ENCODE assay signal across 8 cellular contexts in genomic region chr15:78540135-78540954, GRCh38. TPM values are rescaled to one million over a fixed set of nuclear protein-coding genes. Genes with fewer than 3 reads are reported as not detected.
DNase-seq lines count a peak whose midpoint lies in the region; ATAC-seq and TF ChIP-seq lines count a peak whose summit lies in the region.

Gene PSMA4 (plus strand): TSS chr15:78540444. CDS start chr15:78541928, 1,484 bp downstream.

- H3K9me3 Mint-ChIP-seq in chondrocyte (ENCODE audit: low read depth): no peaks in the 10 kb centered on the region

- peaks cover 11% of the 10 kb centered on the region for H3K36me3 Mint-ChIP-seq in chondrocyte (ENCODE audit: low read depth)

- DNase-seq in AG10803 (ENCODE audit: low read depth) (peak; percentile 76), NCI-H460 (ENCODE audit: extremely low read depth, low read depth) (peak; percentile 80), chondrocyte (ENCODE audit: low spot score) (peak; percentile 95), kidney tubule cell (ENCODE audit: low spot score) (peak; percentile 88)
- DNase-seq in activated CD4-positive, alpha-beta T cell treated with anti-CD3 and anti-CD28 coated beads for 24 hours (ENCODE audit: low read depth in 2 of 2): peak; percentile 92
- DNase-seq in stimulated activated CD4-positive, alpha-beta T cell treated with anti-CD3 and anti-CD28 coated beads, Interleukin-1b, Interleukin-23, amount 100 ng/mL, for 24 hours (ENCODE audit: low read depth in 4 of 4, low spot score in 1 of 4): peak; percentile 87 to 95 (median 94)

- peak within 1 kb of the TSS; percentile 96 for H3K4me3 Mint-ChIP-seq in chondrocyte (ENCODE audit: unreplicated experiment)

- H3K27ac Mint-ChIP-seq in chondrocyte (ENCODE audit: unreplicated experiment): peak within 1 kb of the TSS; percentile 100

- H3K27me3 Mint-ChIP-seq in chondrocyte (ENCODE audit: low read depth): no peaks in the 10 kb centered on the region

- ATAC-seq in GM19025 (IDR thresholded peaks at IDR 0.05; ENCODE audit: low read depth, unreplicated experiment) (peak; percentile 72), HG03280 (IDR thresholded peaks at IDR 0.05; ENCODE audit: unreplicated experiment) (peak; percentile 84)

- peaks cover 15% of the 10 kb centered on the region for H3K4me1 Mint-ChIP-seq in chondrocyte (ENCODE audit: low read depth)

- H3K4me3 ChIP-seq in AG10803 (ENCODE audit: low read length): peak within 1 kb of the TSS; percentile 76

- TF ChIP-seq CTCF in AG10803 (conservative IDR thresholded peaks at IDR 0.05; ENCODE audit: low read length) (no peak), chondrocyte (IDR thresholded peaks at IDR 0.05) (peak; percentile 60)

RNA-seq across cellular contexts. Expression of gene PSMA4, which starts in this region (rescaled TPM):
- 265 and 307 TPM in 2 replicates for total RNA-seq in NCI-H460 (2014; rRNA removed; shearing (Covaris generic))
- polyA plus RNA-seq in NCI-H460 (2014; cell fraction: nucleus; rRNA removed): 372 and 462 TPM in 2 replicates
- 155 to 184 TPM (median 162 TPM) in 3 replicates for total RNA-seq in chondrocyte

Comparison
In these comparisons a context has a peak if more than half of its experiments do, and no peak if none do; other contexts are left out.
1. Peak in every context shown above with its lines: DNase-seq, ATAC-seq and H3K4me3 ChIP-seq.